Comparison of ENCODE assay signal across 9 cellular contexts in genomic region chr10:122565766-122566206, GRCh38. TPM values are rescaled to one million over a fixed set of nuclear protein-coding genes. Genes with fewer than 3 reads are reported as not detected.
DNase-seq lines count a peak whose midpoint lies in the region; ATAC-seq, FAIRE-seq and TF ChIP-seq lines count a peak whose summit lies in the region.
"Had no signal": no experiment of that assay in that cellular context is flagged by ENCODE, and none has a peak within 500 bp of the region (broad histone marks: within the 10 kb centered on the region; RNA-seq: fewer than 3 reads in every experiment).

No MANE protein-coding gene starts in this region.

- H3K4me3 Mint-ChIP-seq in Caco-2 (ENCODE audit: unreplicated experiment) (no peak overlapping the region), osteocyte (ENCODE audit: unreplicated experiment) (no peak overlapping the region)

- H3K9me3 ChIP-seq in Caco-2 (no peaks in the 10 kb centered on the region), suprapubic skin (no peaks in the 10 kb centered on the region)

- H3K27me3 Mint-ChIP-seq in Caco-2 (ENCODE audit: insufficient read depth, unreplicated experiment), result peaks cover 6% of the 10 kb centered on the region
- peaks cover 28% of the 10 kb centered on the region for H3K27me3 Mint-ChIP-seq in osteocyte (ENCODE audit: unreplicated experiment)

- H3K4me3 ChIP-seq in Caco-2 (ENCODE audit: low read depth, low read length), result no peak overlapping the region
- H3K4me3 ChIP-seq in Jurkat, Clone E6-1 (ENCODE audit: low read length), result no peak overlapping the region
- H3K4me3 ChIP-seq in suprapubic skin, result peak overlapping the region; percentile 26

- H3K4me1 Mint-ChIP-seq in Caco-2 (ENCODE audit: low read depth, unreplicated experiment) (peaks cover 14% of the 10 kb centered on the region), osteocyte (ENCODE audit: unreplicated experiment) (peaks cover 18% of the 10 kb centered on the region)

- no peak for ATAC-seq in GM21423 (IDR thresholded peaks at IDR 0.05; ENCODE audit: unreplicated experiment)

- DNase-seq in Caco-2 (peak; percentile 62 to 79), RCC 7860 (ENCODE audit: low spot score) (peak; percentile 42), foreskin melanocyte (peak; percentile 58), osteocyte (ENCODE audit: extremely low spot score, unreplicated experiment) (peak; percentile 91), suprapubic skin (ENCODE audit: low spot score in 2 of 2) (peak; percentile 83 to 90)
- DNase-seq in Jurkat, Clone E6-1 (ENCODE audit: low read depth, low spot score), result peak; percentile 80
- peak; percentile 43 for DNase-seq in activated T-helper 9 cell treated with anti-CD3 and anti-CD28 coated beads, Interleukin-2, amount 50 U/mL, for 16 hours (ENCODE audit: low read depth)

- H3K27ac ChIP-seq in suprapubic skin, result no peak overlapping the region

- CTCF ChIA-PET in Caco-2 (lab: Charles Lee), result interaction anchor here (0.5 to 1.7 kb wide), 17 partner anchors 8 to 1864 kb away, joined by 3 to 28 read pairs (median 4); partner anchors contain the start of gene PLEKHA1

- no peak for TF ChIP-seq EP300 in suprapubic skin (IDR thresholded peaks at IDR 0.05)

- no TSS peak for BruUV-seq in Caco-2 (replicated peaks; lab: Mats Ljungman, UMichigan)

- H3K27me3 ChIP-seq in Caco-2 (replicated peaks; ENCODE audit: control insufficient read depth, insufficient read depth, low read length) (peaks cover 2% of the 10 kb centered on the region), suprapubic skin (peaks cover 13% of the 10 kb centered on the region)

- H3K27ac Mint-ChIP-seq in Caco-2 (ENCODE audit: unreplicated experiment), result no peak overlapping the region
- peak overlapping the region; percentile 52 for H3K27ac Mint-ChIP-seq in osteocyte (ENCODE audit: unreplicated experiment)

- H3K9me3 Mint-ChIP-seq in Caco-2 (ENCODE audit: unreplicated experiment) (no peaks in the 10 kb centered on the region), osteocyte (ENCODE audit: unreplicated experiment) (no peaks in the 10 kb centered on the region)

- H3K36me3 ChIP-seq in Caco-2 (ENCODE audit: control insufficient read depth, insufficient read depth, low read length) (no peaks in the 10 kb centered on the region), suprapubic skin (no peaks in the 10 kb centered on the region)

- WGBS in suprapubic skin, result 4% methylated on average over 12 of the region's 13 CpGs

- H3K36me3 Mint-ChIP-seq in Caco-2 (ENCODE audit: insufficient read depth, unreplicated experiment) (no peaks in the 10 kb centered on the region), osteocyte (ENCODE audit: unreplicated experiment) (no peaks in the 10 kb centered on the region)

- peak; percentile 73 for FAIRE-seq in RCC 7860 (lab: Jason Lieb, UNC)

- H3K4me1 ChIP-seq in Caco-2 (peaks cover 10% of the 10 kb centered on the region), suprapubic skin (peaks cover 5% of the 10 kb centered on the region)

- no peak for TF ChIP-seq POLR2A in suprapubic skin (IDR thresholded peaks at IDR 0.05)

- intact Hi-C loops in Caco-2 (cut with micrococcal nuclease; ENCODE audit: unreplicated experiment), result loop anchor here (1.0 to 10.0 kb wide), 4 partner anchors 39 to 266 kb away; partner anchors contain the start of gene HTRA1

- POLR2A ChIA-PET in Caco-2 (lab: Charles Lee), result no interaction called here

- TF ChIP-seq CTCF in Caco-2 (IDR thresholded peaks at IDR 0.05; ENCODE audit: insufficient read depth in 1 of 2, low read depth in 1 of 2, low read length in 1 of 2, severe bottlenecking in 1 of 2, unreplicated experiment in 1 of 2) (peak; percentile 84 to 86), osteocyte (IDR thresholded peaks at IDR 0.05) (peak; percentile 92), suprapubic skin (IDR thresholded peaks at IDR 0.05) (peak; percentile 73 to 86)

RNA-seq across cellular contexts. Expression of gene DMBT1, which starts 5.2 kb away (rescaled TPM):
- total RNA-seq in Caco-2 (2022) (not detected in 2 replicates), osteocyte (0.08 TPM in 2 replicates), suprapubic skin (under 1 TPM; 0.15 to 0.62 (median 0.31) TPM)
- polyA plus RNA-seq in Jurkat, Clone E6-1 (2012; ENCODE audit: insufficient read depth, insufficient read length), result not detected
- total RNA-seq: T-helper 1 cell treated with Interleukin-12 subunit alpha and Interleukin-12 subunit beta and Interleukin-4 antibody, amounts not matched to agents 30 ng/mL and 1 ng/mL, for 36 hours had no signal
